16 cellular contexts compared by ENCODE assay signal in genomic region chr12:114092981-114093380, GRCh38.
DNase-seq lines count a peak whose midpoint lies in the region; TF ChIP-seq lines count a peak whose summit lies in the region.
"Had no signal": no experiment of that assay in that cellular context is flagged by ENCODE, and none has a peak within 500 bp of the region (broad histone marks: within the 10 kb centered on the region; RNA-seq: fewer than 3 reads in every experiment).

No MANE protein-coding gene starts in this region.

- CTCF ChIA-PET in BJ (lab: Yijun Ruan, JAX): interaction anchor here (0.7 to 0.8 kb wide), 3 partner anchors 8 to 112 kb away, joined by 3 to 4 read pairs (median 3); no protein-coding TSS in a partner anchor

- no peak overlapping the region for H3K4me3 ChIP-seq in BJ (ENCODE audit: low read depth, low read length)
- H3K4me3 ChIP-seq in GM23248: no peak overlapping the region
- H3K4me3 ChIP-seq in foreskin fibroblast (ENCODE audit: low read depth in 1 of 2, low read length in 2 of 2): no peak overlapping the region
- H3K4me3 ChIP-seq in vagina: no peak overlapping the region
- H3K4me3 ChIP-seq: BLaER1 treated with 17β-estradiol and CSF1 and Interleukin-3, amounts not matched to agents 10 nM and 100 nM had no signal

- H3K9me3 ChIP-seq in GM23248 (ENCODE audit: low read depth) (no peaks in the 10 kb centered on the region), vagina (no peaks in the 10 kb centered on the region)

- H3K4me1 ChIP-seq in GM23248 (ENCODE audit: insufficient read depth) (peaks cover 10% of the 10 kb centered on the region), vagina (no peaks in the 10 kb centered on the region)
- H3K4me1 ChIP-seq: BLaER1 treated with 17β-estradiol and CSF1 and Interleukin-3, amounts not matched to agents 10 nM and 100 nM had no signal

- H3K9me2 ChIP-seq in GM23248 (ENCODE audit: insufficient read depth): no peaks in the 10 kb centered on the region

- no peaks in the 10 kb centered on the region for H3K36me3 ChIP-seq in BJ (ENCODE audit: control insufficient read depth, insufficient read depth, low read length)
- no peaks in the 10 kb centered on the region for H3K36me3 ChIP-seq in GM23248 (ENCODE audit: low read depth)
- no peaks in the 10 kb centered on the region for H3K36me3 ChIP-seq in vagina
- H3K36me3 ChIP-seq: BLaER1 treated with 17β-estradiol and CSF1 and Interleukin-3, amounts not matched to agents 10 nM and 100 nM had no signal

- no peaks in the 10 kb centered on the region for H3K79me2 ChIP-seq in GM23248 (ENCODE audit: insufficient read depth)

- H3K27me3 ChIP-seq in BJ (ENCODE audit: control insufficient read depth, insufficient read depth, low read length) (no peaks in the 10 kb centered on the region; the same call in 1 of the 2 replicates), GM23248 (replicated peaks; ENCODE audit: insufficient read depth) (no peaks in the 10 kb centered on the region; the same call in 1 of the 2 replicates), vagina (no peaks in the 10 kb centered on the region)
- H3K27me3 ChIP-seq: BLaER1 treated with 17β-estradiol and CSF1 and Interleukin-3, amounts not matched to agents 10 nM and 100 nM had no signal

- DNase-seq in AG08395 (ENCODE audit: low spot score) (peak; percentile 59), BJ (ENCODE audit: low read depth) (peak; percentile 4), GM23248 (peak; percentile 53), foreskin fibroblast (peak; percentile 14 to 27), vagina (ENCODE audit: extremely low spot score in 2 of 2) (no peak), NCI-H2227 treated with DMSO at 0.1 percent for 48 hours (lab: John Stamatoyannopoulos, UW) (no peak), amniotic stem cell (lab: John Stamatoyannopoulos, UW) (no peak)
- DNase-seq: CD4-positive, alpha-beta T cell; CD8-positive, alpha-beta memory T cell; DMS 273 treated with DMSO at 0.1 percent for 48 hours; DMS79; GF-D8; H7; HCEC 1CT had no signal

- no peaks in the 10 kb centered on the region for H3F3A ChIP-seq in GM23248 (ENCODE audit: insufficient read depth)

- POLR2A ChIA-PET in BJ (lab: Charles Lee): no interaction called here

- no peak for TF ChIP-seq CTCF in BJ (IDR thresholded peaks at IDR 0.05; ENCODE audit: insufficient read depth, low read depth, low read length)
- no peak for TF ChIP-seq CTCF in foreskin fibroblast (IDR thresholded peaks at IDR 0.05; ENCODE audit: low read depth, low read length)
- no peak for TF ChIP-seq CTCF in vagina (IDR thresholded peaks at IDR 0.05)

- H3K4me2 ChIP-seq in GM23248 (ENCODE audit: unreplicated experiment): no peak overlapping the region
- H3K4me2 ChIP-seq: BLaER1 treated with 17β-estradiol and CSF1 and Interleukin-3, amounts not matched to agents 10 nM and 100 nM had no signal

- 28 to 34% methylated on average over 2 of the region's 2 CpGs for WGBS in GM23248 (ENCODE audit: low coverage in 1 of 2, low lambda C conversion rate in 2 of 2, missing lambda C conversion rate in 2 of 2), 2 experiments

- in situ Hi-C loops in GM23248 (cut with MboI): no loop called here

- H3K27ac ChIP-seq in GM23248 (no peak overlapping the region), vagina (no peak overlapping the region)
- H3K27ac ChIP-seq: 22Rv1; BLaER1 treated with 17β-estradiol and CSF1 and Interleukin-3, amounts not matched to agents 10 nM and 100 nM had no signal

- no peak overlapping the region for H3K9ac ChIP-seq in GM23248
- H3K9ac ChIP-seq: BLaER1 treated with 17β-estradiol and CSF1 and Interleukin-3, amounts not matched to agents 10 nM and 100 nM had no signal

- no peaks in the 10 kb centered on the region for H4K20me1 ChIP-seq in GM23248 (ENCODE audit: insufficient read depth)
- H4K20me1 ChIP-seq: BLaER1 treated with 17β-estradiol and CSF1 and Interleukin-3, amounts not matched to agents 10 nM and 100 nM had no signal

- no peak for TF ChIP-seq POLR2A in vagina (IDR thresholded peaks at IDR 0.05)

- intact Hi-C loops in vagina (cut with DNase I): no loop called here

- no peak overlapping the region for H2AFZ ChIP-seq in GM23248

Comparison
In these comparisons a context has a peak if more than half of its experiments do, and no peak if none do; other contexts are left out.
1. DNase-seq: peak in AG08395 (single experiment), BJ (single experiment), GM23248 (single experiment) and foreskin fibroblast (2 of 2); none in vagina (0 of 2), NCI-H2227 treated with DMSO at 0.1 percent for 48 hours (single experiment) and amniotic stem cell (single experiment).